Comparison of ENCODE assay signal across 1 cellular context in genomic region chr4:67721770-67722597, GRCh38.
TF ChIP-seq lines count a peak whose summit lies in the region.

No MANE protein-coding gene starts in this region.

TF ChIP-seq in K562, 482 proteins besides CTCF, POLR2A, EP300 and RAD21 (continues in another document):
- TF ChIP-seq BCLAF1 (IDR thresholded peaks at IDR 0.05; ENCODE audit: borderline replicate concordance in 1 of 2, control insufficient read depth in 1 of 2, low read depth in 2 of 2, low read length in 1 of 2) (0 out of 4 replicates have a peak, but pooled peaks of 1 of the 2 experiments have one; percentile 23), ZNF232 (CRISPR knock-in tag; IDR thresholded peaks at IDR 0.05) (no peak), GATAD2B (IDR thresholded peaks at IDR 0.05; ENCODE audit: borderline replicate concordance) (no peak), EWSR1 (IDR thresholded peaks at IDR 0.05; ENCODE audit: borderline replicate concordance, low read depth, partially characterized antibody) (no peak), BACH1 (tag; IDR thresholded peaks at IDR 0.05) (peak; percentile 100), ILF3 (IDR thresholded peaks at IDR 0.05; ENCODE audit: borderline replicate concordance) (no peak), ZBTB17 (CRISPR knock-in tag; IDR thresholded peaks at IDR 0.05) (peak; percentile 99), SAFB2 (IDR thresholded peaks at IDR 0.05; ENCODE audit: borderline replicate concordance, low read depth, low read length, severe bottlenecking) (no peak), SETDB1 (IDR thresholded peaks at IDR 0.05; ENCODE audit: low read length) (no peak), NUFIP1 (IDR thresholded peaks at IDR 0.05; ENCODE audit: partially characterized antibody) (peak; percentile 100), ETS2 (tag; IDR thresholded peaks at IDR 0.05; ENCODE audit: borderline replicate concordance, poor library complexity, severe bottlenecking) (peak; percentile 99), PYGO2 (tag; IDR thresholded peaks at IDR 0.05) (peak; percentile 100), ZNF79 (CRISPR knock-in tag; IDR thresholded peaks at IDR 0.05; ENCODE audit: low read depth) (peak; percentile 99), ZC3H4 (CRISPR knock-in tag; IDR thresholded peaks at IDR 0.05; ENCODE audit: borderline replicate concordance) (no peak), MYBL2 (IDR thresholded peaks at IDR 0.05; ENCODE audit: low read depth) (no peak), MYBL2 (CRISPR knock-in tag; IDR thresholded peaks at IDR 0.05; ENCODE audit: borderline replicate concordance) (no peak), ZNF583 (CRISPR knock-in tag; IDR thresholded peaks at IDR 0.05) (peak; percentile 100), TFAP4 (CRISPR knock-in tag; IDR thresholded peaks at IDR 0.05; ENCODE audit: borderline replicate concordance) (peak; percentile 74), RFX5 (IDR thresholded peaks at IDR 0.05; ENCODE audit: low read depth, low read length) (no peak), ZNF174 (CRISPR knock-in tag; IDR thresholded peaks at IDR 0.05) (peak; percentile 100), JUND (IDR thresholded peaks at IDR 0.05; ENCODE audit: borderline replicate concordance, low read depth, low read length) (peak; percentile 91), JUND (tag; IDR thresholded peaks at IDR 0.05; ENCODE audit: borderline replicate concordance, low read depth, low read length) (peak; percentile 99), ZNF224 (CRISPR knock-in tag; IDR thresholded peaks at IDR 0.05) (no peak), CREB3L1 (IDR thresholded peaks at IDR 0.05; ENCODE audit: borderline replicate concordance, low read depth) (no peak), TRIM28 (IDR thresholded peaks at IDR 0.05) (0 out of 2 replicates have a peak, but pooled peaks have one; percentile 29), SRSF7 (optimal IDR thresholded peaks at IDR 0.05; ENCODE audit: low read depth, low read length) (no peak), DPF2 (IDR thresholded peaks at IDR 0.05) (peak; percentile 84), MLX (CRISPR knock-in tag; conservative IDR thresholded peaks at IDR 0.05) (peak in 1 of 2 experiments; percentile 98; a peak in 2 of 4 replicates), CHD7 (IDR thresholded peaks at IDR 0.05; ENCODE audit: low read depth, low read length) (no peak), YY1 (IDR thresholded peaks at IDR 0.05; ENCODE audit: borderline replicate concordance in 1 of 3, control insufficient read depth in 1 of 3, extremely low read depth in 1 of 3, insufficient read depth in 3 of 3, insufficient read length in 1 of 3, insufficient replicate concordance in 2 of 3, low read depth in 1 of 3, low read length in 2 of 3) (peak; percentile 38 to 82 (median 45)), TEAD4 (IDR thresholded peaks at IDR 0.05; ENCODE audit: low read length) (peak; percentile 95), TEAD4 (CRISPR knock-in tag; IDR thresholded peaks at IDR 0.05; ENCODE audit: borderline replicate concordance) (no peak), NR2F6 (CRISPR knock-in tag; IDR thresholded peaks at IDR 0.05) (peak; percentile 99)
- TF ChIP-seq, protein P1, sequence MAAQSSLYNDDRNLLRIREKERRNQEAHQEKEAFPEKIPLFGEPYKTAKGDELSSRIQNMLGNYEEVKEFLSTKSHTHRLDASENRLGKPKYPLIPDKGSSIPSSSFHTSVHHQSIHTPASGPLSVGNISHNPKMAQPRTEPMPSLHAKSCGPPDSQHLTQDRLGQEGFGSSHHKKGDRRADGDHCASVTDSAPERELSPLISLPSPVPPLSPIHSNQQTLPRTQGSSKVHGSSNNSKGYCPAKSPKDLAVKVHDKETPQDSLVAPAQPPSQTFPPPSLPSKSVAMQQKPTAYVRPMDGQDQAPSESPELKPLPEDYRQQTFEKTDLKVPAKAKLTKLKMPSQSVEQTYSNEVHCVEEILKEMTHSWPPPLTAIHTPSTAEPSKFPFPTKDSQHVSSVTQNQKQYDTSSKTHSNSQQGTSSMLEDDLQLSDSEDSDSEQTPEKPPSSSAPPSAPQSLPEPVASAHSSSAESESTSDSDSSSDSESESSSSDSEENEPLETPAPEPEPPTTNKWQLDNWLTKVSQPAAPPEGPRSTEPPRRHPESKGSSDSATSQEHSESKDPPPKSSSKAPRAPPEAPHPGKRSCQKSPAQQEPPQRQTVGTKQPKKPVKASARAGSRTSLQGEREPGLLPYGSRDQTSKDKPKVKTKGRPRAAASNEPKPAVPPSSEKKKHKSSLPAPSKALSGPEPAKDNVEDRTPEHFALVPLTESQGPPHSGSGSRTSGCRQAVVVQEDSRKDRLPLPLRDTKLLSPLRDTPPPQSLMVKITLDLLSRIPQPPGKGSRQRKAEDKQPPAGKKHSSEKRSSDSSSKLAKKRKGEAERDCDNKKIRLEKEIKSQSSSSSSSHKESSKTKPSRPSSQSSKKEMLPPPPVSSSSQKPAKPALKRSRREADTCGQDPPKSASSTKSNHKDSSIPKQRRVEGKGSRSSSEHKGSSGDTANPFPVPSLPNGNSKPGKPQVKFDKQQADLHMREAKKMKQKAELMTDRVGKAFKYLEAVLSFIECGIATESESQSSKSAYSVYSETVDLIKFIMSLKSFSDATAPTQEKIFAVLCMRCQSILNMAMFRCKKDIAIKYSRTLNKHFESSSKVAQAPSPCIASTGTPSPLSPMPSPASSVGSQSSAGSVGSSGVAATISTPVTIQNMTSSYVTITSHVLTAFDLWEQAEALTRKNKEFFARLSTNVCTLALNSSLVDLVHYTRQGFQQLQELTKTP (IDR thresholded peaks at IDR 0.05; ENCODE audit: low read depth in 1 of 2, partially characterized antibody in 2 of 2) = peak; percentile 9 to 82
- TF ChIP-seq, protein P2, sequence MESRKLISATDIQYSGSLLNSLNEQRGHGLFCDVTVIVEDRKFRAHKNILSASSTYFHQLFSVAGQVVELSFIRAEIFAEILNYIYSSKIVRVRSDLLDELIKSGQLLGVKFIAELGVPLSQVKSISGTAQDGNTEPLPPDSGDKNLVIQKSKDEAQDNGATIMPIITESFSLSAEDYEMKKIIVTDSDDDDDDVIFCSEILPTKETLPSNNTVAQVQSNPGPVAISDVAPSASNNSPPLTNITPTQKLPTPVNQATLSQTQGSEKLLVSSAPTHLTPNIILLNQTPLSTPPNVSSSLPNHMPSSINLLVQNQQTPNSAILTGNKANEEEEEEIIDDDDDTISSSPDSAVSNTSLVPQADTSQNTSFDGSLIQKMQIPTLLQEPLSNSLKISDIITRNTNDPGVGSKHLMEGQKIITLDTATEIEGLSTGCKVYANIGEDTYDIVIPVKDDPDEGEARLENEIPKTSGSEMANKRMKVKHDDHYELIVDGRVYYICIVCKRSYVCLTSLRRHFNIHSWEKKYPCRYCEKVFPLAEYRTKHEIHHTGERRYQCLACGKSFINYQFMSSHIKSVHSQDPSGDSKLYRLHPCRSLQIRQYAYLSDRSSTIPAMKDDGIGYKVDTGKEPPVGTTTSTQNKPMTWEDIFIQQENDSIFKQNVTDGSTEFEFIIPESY (CRISPR knock-in tag; IDR thresholded peaks at IDR 0.05) = no peak
